Comparison of ENCODE assay signal across 21 cellular contexts in the genomic region with DNA sequence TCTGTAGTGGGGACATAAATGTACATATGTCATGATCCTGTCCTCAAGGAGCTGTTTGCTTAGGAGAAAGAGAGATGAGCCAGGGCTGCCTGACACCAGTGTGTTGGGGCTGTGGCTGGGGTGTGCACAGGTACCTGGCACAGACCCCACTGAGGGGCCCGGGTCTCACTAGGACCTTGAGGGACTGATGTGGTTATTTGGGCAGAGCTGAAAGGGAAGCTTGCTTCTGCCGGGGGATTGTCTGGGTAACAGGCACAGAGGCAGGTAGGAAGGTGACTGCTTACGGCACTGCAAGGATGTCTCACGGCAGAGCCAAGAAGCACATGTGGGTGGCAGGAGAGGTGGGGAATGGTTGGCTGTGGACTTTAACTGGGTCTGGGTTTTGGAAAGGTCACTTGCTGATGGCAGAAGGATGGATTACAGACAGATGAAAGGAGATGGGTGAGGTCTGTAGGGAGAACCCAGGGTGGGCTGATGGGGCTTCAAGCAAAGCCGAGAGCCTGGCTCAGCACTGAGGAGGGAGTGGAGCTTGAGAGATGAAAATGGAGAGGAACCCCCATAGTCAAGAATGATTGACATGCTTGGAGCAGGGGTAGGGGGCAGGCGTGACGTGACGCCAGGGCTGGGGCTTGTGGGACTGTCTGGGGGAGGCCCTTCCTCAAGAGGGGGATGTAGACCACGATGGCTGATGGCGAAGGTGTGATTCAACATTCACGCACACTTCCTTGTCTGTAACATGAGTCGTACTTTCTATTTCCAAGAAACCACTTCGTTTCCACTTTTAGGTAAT.
DNase-seq lines count a peak whose midpoint lies in the region; ATAC-seq and TF ChIP-seq lines count a peak whose summit lies in the region.
"Had no signal": no experiment of that assay in that cellular context is flagged by ENCODE, and none has a peak within 500 bp of the region (broad histone marks: within the 10 kb centered on the region; RNA-seq: fewer than 3 reads in every experiment).

No MANE protein-coding gene starts in this region.

- DNase-seq in H7 (peak; percentile 24), MV-4-11 (lab: John Stamatoyannopoulos, UW) (peak; percentile 46), osteocyte (ENCODE audit: extremely low spot score, unreplicated experiment) (peak; percentile 68), DMS153 treated with DMSO at 0.1 percent for 48 hours (lab: John Stamatoyannopoulos, UW; ENCODE audit: unreplicated experiment) (no peak)
- DNase-seq in activated naive CD8-positive, alpha-beta T cell treated with anti-CD3 and anti-CD28 coated beads, Interleukin-2, amount 50 U/mL, for 24 hours: no peak
- DNase-seq in stimulated activated CD4-positive, alpha-beta T cell treated with anti-CD3 and anti-CD28 coated beads, Interleukin-4, amount 100 ng/mL, for 4 hours: no peak
- DNase-seq: CD4-positive, CD25-positive, alpha-beta regulatory T cell; DMS79; MG63; NCI-H1092; NCI-H1436; NCI-H187 treated with DMSO at 0.1 percent for 48 hours; NCI-H2107; NCI-H446 treated with DMSO at 0.1 percent for 48 hours; NCI-H526 treated with DMSO at 0.1 percent for 48 hours; PC-9; RPMI8226; SHP77 treated with DMSO at 0.1 percent for 48 hours had no signal

- peaks cover 2% of the 10 kb centered on the region for H3K36me3 Mint-ChIP-seq in activated naive CD8-positive, alpha-beta T cell treated with anti-CD3 and anti-CD28 coated beads, Interleukin-2, amount 50 U/mL, for 24 hours (ENCODE audit: low read depth)
- H3K36me3 Mint-ChIP-seq in osteocyte (ENCODE audit: unreplicated experiment): no peaks in the 10 kb centered on the region
- H3K36me3 Mint-ChIP-seq: CD4-positive, CD25-positive, alpha-beta regulatory T cell had no signal

- no peaks in the 10 kb centered on the region for H3K9me3 Mint-ChIP-seq in activated naive CD8-positive, alpha-beta T cell treated with anti-CD3 and anti-CD28 coated beads, Interleukin-2, amount 50 U/mL, for 24 hours
- H3K9me3 Mint-ChIP-seq in osteocyte (ENCODE audit: unreplicated experiment): peaks cover 18% of the 10 kb centered on the region

- no peaks in the 10 kb centered on the region for H3K27me3 ChIP-seq in H7 (ENCODE audit: control insufficient read depth, insufficient read depth, low read length)
- H3K27me3 ChIP-seq: MG63 had no signal

- no peak overlapping the region for H3K27ac Mint-ChIP-seq in activated naive CD8-positive, alpha-beta T cell treated with anti-CD3 and anti-CD28 coated beads, Interleukin-2, amount 50 U/mL, for 24 hours
- no peak overlapping the region for H3K27ac Mint-ChIP-seq in osteocyte (ENCODE audit: unreplicated experiment)
- H3K27ac Mint-ChIP-seq: CD4-positive, CD25-positive, alpha-beta regulatory T cell had no signal

- H3K4me3 Mint-ChIP-seq in activated naive CD8-positive, alpha-beta T cell treated with anti-CD3 and anti-CD28 coated beads, Interleukin-2, amount 50 U/mL, for 24 hours: no peak overlapping the region
- no peak overlapping the region for H3K4me3 Mint-ChIP-seq in osteocyte (ENCODE audit: unreplicated experiment)
- H3K4me3 Mint-ChIP-seq: CD4-positive, CD25-positive, alpha-beta regulatory T cell had no signal

- peaks cover 2% of the 10 kb centered on the region for H3K27me3 Mint-ChIP-seq in activated naive CD8-positive, alpha-beta T cell treated with anti-CD3 and anti-CD28 coated beads, Interleukin-2, amount 50 U/mL, for 24 hours
- no peaks in the 10 kb centered on the region for H3K27me3 Mint-ChIP-seq in osteocyte (ENCODE audit: unreplicated experiment)
- H3K27me3 Mint-ChIP-seq: CD4-positive, CD25-positive, alpha-beta regulatory T cell had no signal

- TF ChIP-seq CTCF in osteocyte (IDR thresholded peaks at IDR 0.05): no peak

- no peaks in the 10 kb centered on the region for H3K36me3 ChIP-seq in H7 (replicated peaks; ENCODE audit: control insufficient read depth, insufficient read depth, low read length)
- H3K36me3 ChIP-seq: MG63 had no signal

- peaks cover 16% of the 10 kb centered on the region for H3K4me1 Mint-ChIP-seq in activated naive CD8-positive, alpha-beta T cell treated with anti-CD3 and anti-CD28 coated beads, Interleukin-2, amount 50 U/mL, for 24 hours
- H3K4me1 Mint-ChIP-seq in osteocyte (ENCODE audit: unreplicated experiment): no peaks in the 10 kb centered on the region
- H3K4me1 Mint-ChIP-seq: CD4-positive, CD25-positive, alpha-beta regulatory T cell had no signal

- peak; percentile 62 for ATAC-seq in activated naive CD8-positive, alpha-beta T cell treated with anti-CD3 and anti-CD28 coated beads, Interleukin-2, amount 50 U/mL, for 24 hours
- ATAC-seq in GM18511 (IDR thresholded peaks at IDR 0.05; ENCODE audit: unreplicated experiment): no peak
- ATAC-seq: HepG2, K562 had no signal

- H3K4me3 ChIP-seq in H7 (ENCODE audit: insufficient read depth, low read depth, low read length): no peak overlapping the region
- H3K4me3 ChIP-seq: K562, MG63, PC-9 had no signal

Comparison
In these comparisons a context has a peak if more than half of its experiments do, and no peak if none do; other contexts are left out.
1. DNase-seq: peak in H7 (single experiment), MV-4-11 (single experiment) and osteocyte (single experiment); none in activated naive CD8-positive, alpha-beta T cell treated with anti-CD3 and anti-CD28 coated beads, Interleukin-2, amount 50 U/mL, for 24 hours (single experiment), stimulated activated CD4-positive, alpha-beta T cell treated with anti-CD3 and anti-CD28 coated beads, Interleukin-4, amount 100 ng/mL, for 4 hours (0 of 2) and DMS153 treated with DMSO at 0.1 percent for 48 hours (single experiment).